ENCODE assay signal across 1 cellular context in the genomic region with DNA sequence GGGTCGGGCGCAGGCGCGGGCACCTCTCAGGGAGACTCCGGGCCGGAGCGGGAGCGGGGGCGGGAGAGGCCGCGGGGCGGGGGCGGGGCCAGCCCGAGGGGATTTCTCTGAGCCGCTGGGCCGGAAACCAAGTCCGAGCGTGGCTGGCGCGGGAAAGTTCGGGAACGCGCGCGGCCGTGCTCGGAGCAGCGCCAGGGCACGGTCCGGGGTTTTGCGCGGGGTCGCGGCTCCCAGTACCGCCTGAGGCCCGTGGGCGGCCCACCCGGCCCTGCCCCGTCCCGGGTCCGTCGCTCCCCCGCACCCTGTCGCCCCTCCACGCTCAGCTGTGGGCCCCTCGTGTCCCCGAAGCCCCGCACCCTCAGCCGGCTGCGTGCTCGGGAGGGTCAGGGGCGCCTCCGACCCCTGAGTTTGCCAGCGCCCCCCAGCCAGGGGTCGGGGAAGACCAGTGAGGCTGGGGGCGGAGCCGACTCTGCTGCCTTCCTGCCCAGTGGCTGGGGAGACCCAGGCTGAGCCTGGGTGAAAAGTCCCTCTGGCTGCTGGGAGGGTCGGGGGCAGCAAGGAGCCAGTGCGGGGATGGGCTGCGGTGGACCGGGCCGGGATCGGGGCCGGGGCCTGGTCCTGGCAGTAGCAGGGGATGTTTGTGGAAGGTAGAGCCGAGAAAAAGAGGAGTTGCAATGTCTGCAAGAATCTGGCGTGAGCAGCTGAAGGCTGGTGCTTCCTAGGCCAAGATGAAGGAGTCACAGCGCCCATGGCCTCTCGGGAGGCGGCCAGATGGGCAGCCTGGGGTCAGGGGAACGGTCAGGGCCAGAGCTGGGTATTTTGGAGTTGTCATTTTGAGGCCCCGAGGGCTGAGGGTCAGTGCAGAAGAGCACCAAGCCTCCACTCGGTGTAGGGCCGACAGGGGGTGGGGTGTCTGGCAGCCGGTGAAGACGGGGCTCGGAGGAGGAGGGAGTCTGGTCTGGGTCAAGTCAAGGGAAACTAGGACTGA.
TF ChIP-seq lines count a peak whose summit lies in the region.

No MANE protein-coding gene starts in this region.

TF ChIP-seq in A549, 52 proteins besides CTCF, POLR2A, EP300 and RAD21 (continued from another document):
- TF ChIP-seq SREBF2 (IDR thresholded peaks at IDR 0.05) (no peak), CBX8 (IDR thresholded peaks at IDR 0.05) (no peak), JUNB (IDR thresholded peaks at IDR 0.05) (no peak), HEYL (CRISPR knock-in tag; IDR thresholded peaks at IDR 0.05) (no peak), CBX2 (IDR thresholded peaks at IDR 0.05; ENCODE audit: borderline replicate concordance, low read depth) (no peak), ZFP36 (IDR thresholded peaks at IDR 0.05; ENCODE audit: borderline replicate concordance, partially characterized antibody) (no peak), FOSL2 (IDR thresholded peaks at IDR 0.05) (no peak), FOSL2 (CRISPR knock-in tag; IDR thresholded peaks at IDR 0.05) (no peak), HOXB5 (CRISPR knock-in tag; IDR thresholded peaks at IDR 0.05) (no peak), HOXA7 (CRISPR knock-in tag; IDR thresholded peaks at IDR 0.05) (no peak), TP53 (CRISPR knock-in tag; IDR thresholded peaks at IDR 0.05) (0 out of 2 replicates have a peak, but pooled peaks have one; percentile 17), HDAC2 (IDR thresholded peaks at IDR 0.05) (no peak), EHF (CRISPR knock-in tag; IDR thresholded peaks at IDR 0.05) (no peak), PHF8 (IDR thresholded peaks at IDR 0.05; ENCODE audit: borderline replicate concordance, low read depth) (no peak)
- TF ChIP-seq, protein P1, sequence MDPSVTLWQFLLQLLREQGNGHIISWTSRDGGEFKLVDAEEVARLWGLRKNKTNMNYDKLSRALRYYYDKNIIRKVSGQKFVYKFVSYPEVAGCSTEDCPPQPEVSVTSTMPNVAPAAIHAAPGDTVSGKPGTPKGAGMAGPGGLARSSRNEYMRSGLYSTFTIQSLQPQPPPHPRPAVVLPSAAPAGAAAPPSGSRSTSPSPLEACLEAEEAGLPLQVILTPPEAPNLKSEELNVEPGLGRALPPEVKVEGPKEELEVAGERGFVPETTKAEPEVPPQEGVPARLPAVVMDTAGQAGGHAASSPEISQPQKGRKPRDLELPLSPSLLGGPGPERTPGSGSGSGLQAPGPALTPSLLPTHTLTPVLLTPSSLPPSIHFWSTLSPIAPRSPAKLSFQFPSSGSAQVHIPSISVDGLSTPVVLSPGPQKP (IDR thresholded peaks at IDR 0.05; ENCODE audit: low read depth, low read length): no peak
- TF ChIP-seq, protein P2, sequence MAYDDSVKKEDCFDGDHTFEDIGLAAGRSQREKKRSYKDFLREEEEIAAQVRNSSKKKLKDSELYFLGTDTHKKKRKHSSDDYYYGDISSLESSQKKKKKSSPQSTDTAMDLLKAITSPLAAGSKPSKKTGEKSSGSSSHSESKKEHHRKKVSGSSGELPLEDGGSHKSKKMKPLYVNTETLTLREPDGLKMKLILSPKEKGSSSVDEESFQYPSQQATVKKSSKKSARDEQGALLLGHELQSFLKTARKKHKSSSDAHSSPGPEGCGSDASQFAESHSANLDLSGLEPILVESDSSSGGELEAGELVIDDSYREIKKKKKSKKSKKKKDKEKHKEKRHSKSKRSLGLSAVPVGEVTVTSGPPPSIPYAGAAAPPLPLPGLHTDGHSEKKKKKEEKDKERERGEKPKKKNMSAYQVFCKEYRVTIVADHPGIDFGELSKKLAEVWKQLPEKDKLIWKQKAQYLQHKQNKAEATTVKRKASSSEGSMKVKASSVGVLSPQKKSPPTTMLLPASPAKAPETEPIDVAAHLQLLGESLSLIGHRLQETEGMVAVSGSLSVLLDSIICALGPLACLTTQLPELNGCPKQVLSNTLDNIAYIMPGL (CRISPR knock-in tag; IDR thresholded peaks at IDR 0.05; ENCODE audit: borderline replicate concordance): no peak
- TF ChIP-seq, protein P3, sequence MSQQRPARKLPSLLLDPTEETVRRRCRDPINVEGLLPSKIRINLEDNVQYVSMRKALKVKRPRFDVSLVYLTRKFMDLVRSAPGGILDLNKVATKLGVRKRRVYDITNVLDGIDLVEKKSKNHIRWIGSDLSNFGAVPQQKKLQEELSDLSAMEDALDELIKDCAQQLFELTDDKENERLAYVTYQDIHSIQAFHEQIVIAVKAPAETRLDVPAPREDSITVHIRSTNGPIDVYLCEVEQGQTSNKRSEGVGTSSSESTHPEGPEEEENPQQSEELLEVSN (IDR thresholded peaks at IDR 0.05; ENCODE audit: borderline replicate concordance, low read depth): 0 out of 2 replicates have a peak, but pooled peaks have one; percentile 25
- TF ChIP-seq, protein P4, sequence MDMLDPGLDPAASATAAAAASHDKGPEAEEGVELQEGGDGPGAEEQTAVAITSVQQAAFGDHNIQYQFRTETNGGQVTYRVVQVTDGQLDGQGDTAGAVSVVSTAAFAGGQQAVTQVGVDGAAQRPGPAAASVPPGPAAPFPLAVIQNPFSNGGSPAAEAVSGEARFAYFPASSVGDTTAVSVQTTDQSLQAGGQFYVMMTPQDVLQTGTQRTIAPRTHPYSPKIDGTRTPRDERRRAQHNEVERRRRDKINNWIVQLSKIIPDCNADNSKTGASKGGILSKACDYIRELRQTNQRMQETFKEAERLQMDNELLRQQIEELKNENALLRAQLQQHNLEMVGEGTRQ (IDR thresholded peaks at IDR 0.05): no peak
- TF ChIP-seq, protein P5, sequence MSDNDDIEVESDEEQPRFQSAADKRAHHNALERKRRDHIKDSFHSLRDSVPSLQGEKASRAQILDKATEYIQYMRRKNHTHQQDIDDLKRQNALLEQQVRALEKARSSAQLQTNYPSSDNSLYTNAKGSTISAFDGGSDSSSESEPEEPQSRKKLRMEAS (IDR thresholded peaks at IDR 0.05): 0 out of 2 replicates have a peak, but pooled peaks have one; percentile 16
- TF ChIP-seq, protein P6, sequence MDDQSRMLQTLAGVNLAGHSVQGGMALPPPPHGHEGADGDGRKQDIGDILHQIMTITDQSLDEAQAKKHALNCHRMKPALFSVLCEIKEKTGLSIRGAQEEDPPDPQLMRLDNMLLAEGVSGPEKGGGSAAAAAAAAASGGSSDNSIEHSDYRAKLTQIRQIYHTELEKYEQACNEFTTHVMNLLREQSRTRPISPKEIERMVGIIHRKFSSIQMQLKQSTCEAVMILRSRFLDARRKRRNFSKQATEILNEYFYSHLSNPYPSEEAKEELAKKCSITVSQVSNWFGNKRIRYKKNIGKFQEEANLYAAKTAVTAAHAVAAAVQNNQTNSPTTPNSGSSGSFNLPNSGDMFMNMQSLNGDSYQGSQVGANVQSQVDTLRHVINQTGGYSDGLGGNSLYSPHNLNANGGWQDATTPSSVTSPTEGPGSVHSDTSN (IDR thresholded peaks at IDR 0.05): no peak
